In the genomic region with DNA sequence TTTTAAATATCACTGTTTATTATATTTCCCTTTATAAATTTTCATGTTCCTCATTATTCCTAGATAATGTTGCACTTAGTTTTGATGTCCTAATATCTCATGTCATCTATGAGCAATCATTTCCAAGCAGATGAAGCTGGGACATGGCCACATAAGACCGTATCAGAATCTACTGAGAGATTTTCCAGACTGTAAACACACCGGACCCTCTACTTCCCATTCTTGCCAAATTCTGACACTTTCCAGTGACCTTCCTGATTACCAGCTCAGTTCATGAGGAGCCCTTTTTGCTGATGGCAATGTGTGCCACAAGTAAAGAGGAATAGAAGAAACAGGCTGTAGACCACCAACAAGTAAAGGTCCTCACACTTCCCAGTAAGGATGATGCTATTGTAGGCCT, we compare ENCODE assay signal across 22 cellular contexts. TPM values are rescaled to one million over a fixed set of nuclear protein-coding genes. Genes with fewer than 3 reads are reported as not detected.
"Had no signal": no experiment of that assay in that cellular context is flagged by ENCODE, and none has a peak within 500 bp of the region (broad histone marks: within the 10 kb centered on the region; RNA-seq: fewer than 3 reads in every experiment).

No MANE protein-coding gene starts in this region.

- DNase-seq: activated CD4-positive, alpha-beta T cell treated with anti-CD3 and anti-CD28 coated beads for 36 hours; activated CD4-positive, alpha-beta T cell treated with anti-CD3 and anti-CD28 coated beads, Interleukin-2, amount 50 U/mL, for 4 hours; activated CD4-positive, CD25-positive, alpha-beta regulatory T cell; activated naive CD4-positive, alpha-beta T cell; activated T-cell treated with anti-CD3 and anti-CD28 coated beads for 4 hours; activated T-cell treated with anti-CD3 and anti-CD28 coated beads, Interleukin-2, amount 50 U/mL, for 72 hours; aorta; caudate nucleus; esophagus squamous epithelium; gastrocnemius medialis; left ventricle myocardium inferior; naive thymus-derived CD4-positive, alpha-beta T cell; stimulated activated CD4-positive, alpha-beta T cell treated with anti-CD3 and anti-CD28 coated beads, Interleukin-15, amount 100 ng/mL, for 24 hours; stimulated activated CD4-positive, alpha-beta T cell treated with anti-CD3 and anti-CD28 coated beads, Interleukin-2, amount 100 ng/mL, for 24 hours; stimulated activated naive B cell treated with anti-CD40 and anti-IgM and Interleukin-4, amounts not matched to agents 10 μg/mL and 1 μg/mL and 100 μg/mL, for 72 hours; uterus had no signal

- H3K79me2 ChIP-seq: hepatocyte had no signal

- H2AFZ ChIP-seq: hepatocyte had no signal

- H3K4me2 ChIP-seq: hepatocyte had no signal

- H3K36me3 ChIP-seq: esophagus squamous epithelium, gastrocnemius medialis, left ventricle myocardium inferior, right atrium auricular region, uterus had no signal

- H3K9me3 ChIP-seq: esophagus squamous epithelium, gastrocnemius medialis, left ventricle myocardium inferior, right atrium auricular region, uterus had no signal

- H3K27me3 ChIP-seq: esophagus squamous epithelium, gastrocnemius medialis, hepatocyte, right atrium auricular region, uterus had no signal

- H3K4me1 ChIP-seq: esophagus squamous epithelium, gastrocnemius medialis, right atrium auricular region, uterus had no signal

- ATAC-seq: activated CD4-positive, alpha-beta T cell treated with anti-CD3 and anti-CD28 coated beads for 36 hours; activated naive CD4-positive, alpha-beta T cell treated with anti-CD3 and anti-CD28 coated beads, Interleukin-2, amount 50 U/mL, for 72 hours; activated T-cell treated with anti-CD3 and anti-CD28 coated beads, Interleukin-2, amount 50 U/mL, for 72 hours; gastrocnemius medialis; naive thymus-derived CD4-positive, alpha-beta T cell; stimulated activated naive B cell treated with anti-CD40 and anti-IgM and Interleukin-4, amounts not matched to agents 10 μg/mL and 1 μg/mL and 100 μg/mL, for 72 hours had no signal

- H3K4me3 ChIP-seq: esophagus squamous epithelium, gastrocnemius medialis, hepatocyte, left ventricle myocardium inferior, lung, right atrium auricular region, uterus had no signal

- H3K27ac ChIP-seq: epithelial cell of prostate, esophagus squamous epithelium, gastrocnemius medialis, hepatocyte, right atrium auricular region, uterus had no signal

RNA-seq across cellular contexts. Expression of a gene that starts 20.3 kb away (rescaled TPM):
- total RNA-seq: activated CD4-positive, alpha-beta T cell treated with anti-CD3 and anti-CD28 coated beads for 36 hours; activated naive CD4-positive, alpha-beta T cell treated with anti-CD3 and anti-CD28 coated beads, Interleukin-2, amount 50 U/mL, for 72 hours; activated T-cell treated with anti-CD3 and anti-CD28 coated beads, Interleukin-2, amount 50 U/mL, for 72 hours; naive thymus-derived CD4-positive, alpha-beta T cell; T-helper 1 cell treated with Interleukin-12 subunit alpha and Interleukin-12 subunit beta and Interleukin-4 antibody, amounts not matched to agents 30 ng/mL and 1 ng/mL, for 36 hours had no signal
- polyA plus RNA-seq: naive thymus-derived CD4-positive, alpha-beta T cell had no signal
